Comparison of ENCODE assay signal across 12 cellular contexts in genomic region chr12:108693186-108693585, GRCh38. TPM values are rescaled to one million over a fixed set of nuclear protein-coding genes. Genes with fewer than 3 reads are reported as not detected.
DNase-seq lines count a peak whose midpoint lies in the region; ATAC-seq, FAIRE-seq and TF ChIP-seq lines count a peak whose summit lies in the region.
"Had no signal": no experiment of that assay in that cellular context is flagged by ENCODE, and none has a peak within 500 bp of the region (broad histone marks: within the 10 kb centered on the region; RNA-seq: fewer than 3 reads in every experiment).

No MANE protein-coding gene starts in this region.

- FAIRE-seq in A549 (lab: Jason Lieb, UNC): no peak
- FAIRE-seq: endometrium had no signal

- H3K27ac ChIP-seq in A549 (peak overlapping the region; percentile 91; a peak in 5 of 6 replicates), HUES64 (ENCODE audit: low read depth, low read length) (peak overlapping the region; percentile 43), colonic mucosa (peak overlapping the region; percentile 67), parathyroid adenoma (peak overlapping the region; percentile 100)

- CTCF ChIA-PET in A549 (lab: Yijun Ruan, JAX): interaction anchor here (0.8 to 13.5 kb wide), 6 partner anchors 21 to 110 kb away, joined by 3 to 127 read pairs (median 4); partner anchors contain the start of gene CORO1C

- H3K79me2 ChIP-seq in parathyroid adenoma: peaks cover 15% of the 10 kb centered on the region

- H3K9me3 ChIP-seq in A549 (no peaks in the 10 kb centered on the region), HUES64 (ENCODE audit: insufficient read depth, low read depth, low read length) (no peaks in the 10 kb centered on the region), colonic mucosa (no peaks in the 10 kb centered on the region), parathyroid adenoma (ENCODE audit: control insufficient read depth, low read length) (no peaks in the 10 kb centered on the region)

- H3K27me3 ChIP-seq in HUES64 (ENCODE audit: insufficient read depth, low read length) (no peaks in the 10 kb centered on the region), colonic mucosa (no peaks in the 10 kb centered on the region), parathyroid adenoma (ENCODE audit: control insufficient read depth, insufficient read depth, low read length) (no peaks in the 10 kb centered on the region)

- H3K4me1 ChIP-seq in A549 (peaks cover 85% of the 10 kb centered on the region), HUES64 (ENCODE audit: insufficient read depth, low read length) (peaks cover 38% of the 10 kb centered on the region), colonic mucosa (peaks cover 8% of the 10 kb centered on the region), parathyroid adenoma (peaks cover 52% of the 10 kb centered on the region)

- intact Hi-C loops in colonic mucosa (cut with DNase I): no loop called here

- TF ChIP-seq POLR2A in A549 (IDR thresholded peaks at IDR 0.05; ENCODE audit: low read length): no peak

- TF ChIP-seq CTCF in A549 (IDR thresholded peaks at IDR 0.05) (no peak), colonic mucosa (IDR thresholded peaks at IDR 0.05) (no peak), parathyroid adenoma (IDR thresholded peaks at IDR 0.05) (no peak)

- POLR2A ChIA-PET in A549 (lab: Yijun Ruan, JAX): no interaction called here

- WGBS in A549 (ENCODE audit: missing lambda C conversion rate): 91% methylated on average over 6 of the region's 6 CpGs
- 97% methylated on average over 6 of the region's 6 CpGs for WGBS in HUES64

- H3K4me2 ChIP-seq in A549 (peak overlapping the region; percentile 92; the same call in 2 of the 3 replicates), parathyroid adenoma (ENCODE audit: low read length) (peak overlapping the region; percentile 26)

- no peak for TF ChIP-seq EP300 in A549 (IDR thresholded peaks at IDR 0.05)

- no peak for DNase-seq in A549 (ENCODE audit: low read depth in 1 of 2, low spot score in 1 of 2)
- no peak for DNase-seq in colonic mucosa
- DNase-seq in AML-193 (lab: John Stamatoyannopoulos, UW): no peak
- no peak for DNase-seq in SHP77 treated with DMSO at 0.1 percent for 48 hours (lab: John Stamatoyannopoulos, UW)
- no peak for DNase-seq in HK-2 (ENCODE audit: unreplicated experiment)
- no peak for DNase-seq in T1000 (lab: John Stamatoyannopoulos, UW)
- DNase-seq: activated T-cell treated with anti-CD3 and anti-CD28 coated beads, Interleukin-2, amount 50 U/mL, for 4 hours; Kasumi-1; stimulated activated CD4-positive, alpha-beta T cell treated with anti-CD3 and anti-CD28 coated beads, Interleukin-15, amount 100 ng/mL, for 24 hours had no signal

- H3K4me3 ChIP-seq in A549: no peak overlapping the region
- no peak overlapping the region for H3K4me3 ChIP-seq in HUES64 (ENCODE audit: low read length)
- no peak overlapping the region for H3K4me3 ChIP-seq in colonic mucosa
- no peak overlapping the region for H3K4me3 ChIP-seq in parathyroid adenoma (ENCODE audit: low read depth, low read length)

- H2AFZ ChIP-seq in parathyroid adenoma: peak overlapping the region; percentile 45

- no peak for ATAC-seq in A549
- ATAC-seq: activated T-cell treated with anti-CD3 and anti-CD28 coated beads, Interleukin-2, amount 50 U/mL, for 4 hours had no signal

- H3K9ac ChIP-seq in HUES64 (ENCODE audit: low read depth, low read length) (no peak overlapping the region), colonic mucosa (ENCODE audit: low read depth in 2 of 2, low read length in 2 of 2) (no peak overlapping the region), parathyroid adenoma (no peak overlapping the region)

- TF ChIP-seq RAD21 in A549 (conservative IDR thresholded peaks at IDR 0.05 in 1 of 2, IDR thresholded peaks at IDR 0.05 in 1 of 2): no peak

- peaks cover 22% of the 10 kb centered on the region for H3K36me3 ChIP-seq in HUES64 (ENCODE audit: insufficient read depth, low read length)
- H3K36me3 ChIP-seq in colonic mucosa: no peaks in the 10 kb centered on the region
- no peaks in the 10 kb centered on the region for H3K36me3 ChIP-seq in parathyroid adenoma (ENCODE audit: control insufficient read depth, insufficient read depth, low read length)

TF ChIP-seq in A549, 52 proteins besides CTCF, POLR2A, EP300 and RAD21:
- TF ChIP-seq JUN (IDR thresholded peaks at IDR 0.05): no peak
- no peak for TF ChIP-seq NFE2L2 (conservative IDR thresholded peaks at IDR 0.05; ENCODE audit: low read length)
- no peak for TF ChIP-seq SREBF2 (IDR thresholded peaks at IDR 0.05)
- TF ChIP-seq RNF2 (IDR thresholded peaks at IDR 0.05; ENCODE audit: borderline replicate concordance, low read depth): no peak
- no peak for TF ChIP-seq RARB (CRISPR knock-in tag; IDR thresholded peaks at IDR 0.05)
- TF ChIP-seq GATA3 (IDR thresholded peaks at IDR 0.05; ENCODE audit: borderline replicate concordance): no peak
- TF ChIP-seq BHLHE40 (IDR thresholded peaks at IDR 0.05; ENCODE audit: low read depth, low read length): no peak
TF ChIP-seq in A549: peak in this region for 0.

RNA-seq across cellular contexts. Expression of gene CORO1C, which starts 38.1 kb away (rescaled TPM):
- polyA plus RNA-seq in A549 (2011; rRNA removed) (245 and 296 TPM in 2 replicates), A549 (2017; fragmentation: RNase III; extraction: RNeasy Plus Mini Kit Qiagen cat#74134 plus additional on column Dnase treatment) (165 to 189 TPM (median 166 TPM) in 3 replicates)
- 158 and 173 TPM in 2 replicates for polyA plus RNA-seq in A549 (2012; cell fraction: cytosol; rRNA removed)
- 116 and 183 TPM in 2 replicates for polyA plus RNA-seq in A549 (2012; cell fraction: nucleus; rRNA removed)
- 601 and 684 TPM in 2 replicates for polyA minus RNA-seq in A549 (2011; rRNA and poly(A)+ RNA removed)
- 74.6 TPM for polyA plus RNA-seq in HUES64 (2013, experiment 1 of 2)
- 80.3 TPM for polyA plus RNA-seq in HUES64 (2013, experiment 2 of 2)
- 100 to 1,000 TPM; 112 to 166 TPM for total RNA-seq in colonic mucosa

RNA-seq across cellular contexts. Expression of gene SELPLG, which starts 59.5 kb away (rescaled TPM):
- polyA plus RNA-seq in A549 (2011; rRNA removed): 0.17 and 0.24 TPM in 2 replicates
- polyA plus RNA-seq in A549 (2012; cell fraction: cytosol; rRNA removed): 0.30 and 0.49 TPM in 2 replicates
- 1.2 and 1.3 TPM in 2 replicates for polyA plus RNA-seq in A549 (2012; cell fraction: nucleus; rRNA removed)
- polyA plus RNA-seq in A549 (2017; fragmentation: RNase III; extraction: RNeasy Plus Mini Kit Qiagen cat#74134 plus additional on column Dnase treatment): 0.43 to 0.67 TPM (median 0.65 TPM) in 3 replicates
- 0.19 TPM in 1 of 2 replicates, not detected in the other for polyA minus RNA-seq in A549 (2011; rRNA and poly(A)+ RNA removed)
- not detected for polyA plus RNA-seq in HUES64 (2013, experiment 1 of 2)
- polyA plus RNA-seq in HUES64 (2013, experiment 2 of 2): not detected
- 1 to 10 TPM; 2.5 to 4.4 TPM for total RNA-seq in colonic mucosa

Comparison
In these comparisons a context has a peak if more than half of its experiments do, and no peak if none do; other contexts are left out.
1. H3K27ac ChIP-seq: peak in every context shown above with its lines; median percentile 100 in parathyroid adenoma; 91 in A549; 67 in colonic mucosa; 43 in HUES64.